ENCODE assay signal across 10 cellular contexts in the genomic region with DNA sequence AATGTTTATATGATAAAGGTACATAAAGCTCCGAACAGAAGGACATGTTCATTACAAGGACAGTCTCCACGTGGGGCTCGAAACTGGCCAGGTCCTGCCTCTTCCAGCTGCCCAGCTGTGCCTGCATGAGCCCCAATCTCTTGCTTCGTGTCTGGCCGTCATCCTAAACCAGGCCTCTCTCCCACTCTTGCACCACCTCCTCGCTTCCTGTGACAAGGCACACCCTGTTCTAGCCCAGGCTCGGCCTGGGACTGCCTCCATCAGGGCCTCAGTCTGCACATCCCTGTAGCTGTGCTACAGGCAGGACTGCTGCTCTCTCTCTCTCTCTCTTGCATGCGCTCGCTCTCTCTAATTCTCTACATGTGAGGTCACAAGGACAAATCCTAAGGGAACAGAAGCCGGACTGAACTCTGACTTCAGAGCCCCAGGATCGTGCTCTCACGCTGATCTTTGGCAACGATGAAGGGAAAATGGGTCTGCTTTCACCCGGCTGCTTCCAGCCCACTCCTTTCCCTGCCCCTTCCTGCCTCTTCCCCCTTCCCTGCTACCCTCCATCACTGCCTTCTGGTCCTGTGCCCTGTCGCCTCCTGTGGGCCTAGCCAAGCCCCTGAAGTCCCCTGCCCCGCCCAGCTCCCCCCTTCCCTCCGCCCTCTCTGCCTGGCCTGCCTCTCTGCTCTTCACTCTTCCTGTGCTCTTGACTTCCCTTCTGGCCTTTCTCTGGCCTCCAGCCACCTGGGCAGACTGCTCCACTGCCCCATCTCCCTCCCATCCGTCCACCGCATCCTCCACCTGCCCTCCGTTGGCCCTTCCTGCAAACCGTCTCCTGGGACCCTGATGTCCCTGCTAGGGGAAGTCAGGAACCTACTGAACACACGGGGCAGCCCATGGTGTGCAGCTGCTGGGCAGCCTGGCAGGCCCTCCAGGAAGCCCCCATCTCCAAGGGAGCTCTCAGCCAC. TPM values are rescaled to one million over a fixed set of nuclear protein-coding genes. Genes with fewer than 3 reads are reported as not detected.
DNase-seq lines count a peak whose midpoint lies in the region; ATAC-seq and TF ChIP-seq lines count a peak whose summit lies in the region.
"Had no signal": no experiment of that assay in that cellular context is flagged by ENCODE, and none has a peak within 500 bp of the region (broad histone marks: within the 10 kb centered on the region; RNA-seq: fewer than 3 reads in every experiment).

No MANE protein-coding gene starts in this region.

- TF ChIP-seq CTCF in left ventricle myocardium inferior (IDR thresholded peaks at IDR 0.05; ENCODE audit: borderline replicate concordance) (no peak), GM10266 (IDR thresholded peaks at IDR 0.05; ENCODE audit: control insufficient read depth, insufficient read depth, low read depth, missing control alignments) (no peak)

- DNase-seq in GM04504 (ENCODE audit: low read depth) (peak; percentile 10), left ventricle myocardium inferior (peak; percentile 80), skeletal muscle cell (ENCODE audit: low read depth) (peak; percentile 45), NCI-H187 treated with DMSO at 0.1 percent for 48 hours (lab: John Stamatoyannopoulos, UW) (no peak), GM10266 (ENCODE audit: extremely low spot score) (no peak), NCI-H128 (lab: John Stamatoyannopoulos, UW; ENCODE audit: unreplicated experiment) (no peak)
- peak; percentile 51 for DNase-seq in activated CD8-positive, alpha-beta memory T cell treated with anti-CD3 and anti-CD28 coated beads, Interleukin-2, amount 50 U/mL, for 48 hours
- DNase-seq: naive thymus-derived CD8-positive, alpha-beta T cell; RPMI8226 had no signal

- intact Hi-C loops in left ventricle myocardium inferior (cut with micrococcal nuclease) = no loop called here

- peaks cover 18% of the 10 kb centered on the region for H3K9me3 ChIP-seq in left ventricle myocardium inferior (replicated peaks)

- ATAC-seq in GM21723 (IDR thresholded peaks at IDR 0.05; ENCODE audit: unreplicated experiment) = no peak
- ATAC-seq: naive thymus-derived CD8-positive, alpha-beta T cell had no signal

- H3K27me3 ChIP-seq in left ventricle myocardium inferior (ENCODE audit: low read depth) = peaks cover 32% of the 10 kb centered on the region

- H3K4me3 ChIP-seq in left ventricle myocardium inferior (no peak overlapping the region), skeletal muscle cell (ENCODE audit: low read depth, low read length) (no peak overlapping the region)

- H3K36me3 ChIP-seq in left ventricle myocardium inferior = no peaks in the 10 kb centered on the region

- peaks cover 25% of the 10 kb centered on the region for H3K4me1 ChIP-seq in left ventricle myocardium inferior

- peak overlapping the region; percentile 77 for H3K27ac ChIP-seq in left ventricle myocardium inferior (replicated peaks)

RNA-seq across cellular contexts. Expression of a gene that starts 7.8 kb away (rescaled TPM):
- total RNA-seq in left ventricle myocardium inferior = not detected

Comparison
In these comparisons a context has a peak if more than half of its experiments do, and no peak if none do; other contexts are left out.
1. DNase-seq: peak in GM04504 (single experiment), activated CD8-positive, alpha-beta memory T cell treated with anti-CD3 and anti-CD28 coated beads, Interleukin-2, amount 50 U/mL, for 48 hours (single experiment), left ventricle myocardium inferior (single experiment) and skeletal muscle cell (single experiment); none in NCI-H187 treated with DMSO at 0.1 percent for 48 hours (single experiment), GM10266 (single experiment) and NCI-H128 (single experiment).